Comparison of ENCODE assay signal across 21 cellular contexts in genomic region chr1:101548376-101548775, GRCh38.
DNase-seq lines count a peak whose midpoint lies in the region; TF ChIP-seq lines count a peak whose summit lies in the region.
"Had no signal": no experiment of that assay in that cellular context is flagged by ENCODE, and none has a peak within 500 bp of the region (broad histone marks: within the 10 kb centered on the region; RNA-seq: fewer than 3 reads in every experiment).

No MANE protein-coding gene starts in this region.

- TF ChIP-seq CTCF in mesothelial cell of epicardium (IDR thresholded peaks at IDR 0.05; ENCODE audit: unreplicated experiment) (no peak), colonic mucosa (IDR thresholded peaks at IDR 0.05) (no peak), BE2C (IDR thresholded peaks at IDR 0.05; ENCODE audit: low read depth, low read length) (no peak)

- intact Hi-C loops in colonic mucosa (cut with DNase I), result no loop called here

- no peak overlapping the region for H3K27ac ChIP-seq in colonic mucosa
- H3K27ac ChIP-seq: 22Rv1, A549, BLaER1 had no signal

- H3K27me3 Mint-ChIP-seq in mesothelial cell of epicardium (ENCODE audit: low read depth), result no peaks in the 10 kb centered on the region
- H3K27me3 Mint-ChIP-seq: CD4-positive, alpha-beta memory T cell; CD4-positive, CD25-positive, alpha-beta regulatory T cell had no signal

- peaks cover 34% of the 10 kb centered on the region for H3K4me1 Mint-ChIP-seq in mesothelial cell of epicardium
- H3K4me1 Mint-ChIP-seq: B cell; CD14-positive monocyte; CD4-positive, alpha-beta memory T cell; CD4-positive, CD25-positive, alpha-beta regulatory T cell had no signal

- no peak overlapping the region for H3K9ac ChIP-seq in colonic mucosa (ENCODE audit: low read depth in 2 of 2, low read length in 2 of 2)
- H3K9ac ChIP-seq: BLaER1 had no signal

- no peak overlapping the region for H3K4me3 Mint-ChIP-seq in mesothelial cell of epicardium
- H3K4me3 Mint-ChIP-seq: B cell; CD14-positive monocyte; CD4-positive, alpha-beta memory T cell; CD4-positive, CD25-positive, alpha-beta regulatory T cell; CD8-positive, alpha-beta memory T cell had no signal

- H3K4me3 ChIP-seq in colonic mucosa (no peak overlapping the region), BE2C (ENCODE audit: low read depth, low read length) (no peak overlapping the region)
- H3K4me3 ChIP-seq: A549, BLaER1, GM12878 had no signal

- H3K9me3 Mint-ChIP-seq in mesothelial cell of epicardium, result peaks cover 10% of the 10 kb centered on the region
- H3K9me3 Mint-ChIP-seq: CD14-positive monocyte; CD4-positive, alpha-beta memory T cell; CD4-positive, CD25-positive, alpha-beta regulatory T cell; CD8-positive, alpha-beta memory T cell had no signal

- in situ Hi-C loops in SK-MEL-5 (cut with HindIII; ENCODE audit: low pct_unique_long_range_greater_than_20kb, low sequenced_read_pairs), result no loop called here

- H3K4me1 ChIP-seq in colonic mucosa, result peaks cover 4% of the 10 kb centered on the region
- H3K4me1 ChIP-seq in BE2C, result peaks cover 12% of the 10 kb centered on the region
- H3K4me1 ChIP-seq: A549, BLaER1, Caco-2 had no signal

- DNase-seq in COLO829 (ENCODE audit: low spot score) (peak; percentile 6), SK-MEL-5 (ENCODE audit: low read depth, low spot score) (peak; percentile 59), mesothelial cell of epicardium (ENCODE audit: low spot score in 2 of 2, unreplicated experiment in 2 of 2) (no peak), EL (no peak), colonic mucosa (no peak), BE2C (no peak)
- DNase-seq: AML-193; C1 segment of cervical spinal cord; Caco-2; Calu3; CD4-positive, alpha-beta memory T cell; CD4-positive, CD25-positive, alpha-beta regulatory T cell; CD8-positive, alpha-beta memory T cell; DMS79 treated with DMSO at 0.1 percent for 48 hours; GDM1 had no signal

- H3K36me3 ChIP-seq in colonic mucosa (no peaks in the 10 kb centered on the region), BE2C (no peaks in the 10 kb centered on the region)
- H3K36me3 ChIP-seq: BLaER1 had no signal

- peak overlapping the region; percentile 8 for H3K27ac Mint-ChIP-seq in mesothelial cell of epicardium
- H3K27ac Mint-ChIP-seq: B cell; CD14-positive monocyte; CD4-positive, alpha-beta memory T cell; CD4-positive, CD25-positive, alpha-beta regulatory T cell; CD8-positive, alpha-beta memory T cell had no signal

- H3K9me3 ChIP-seq in colonic mucosa (no peaks in the 10 kb centered on the region), BE2C (no peaks in the 10 kb centered on the region)
- H3K9me3 ChIP-seq: A549, BLaER1, Caco-2 had no signal

- H3K27me3 ChIP-seq in colonic mucosa, result no peaks in the 10 kb centered on the region
- no peaks in the 10 kb centered on the region for H3K27me3 ChIP-seq in BE2C
- H3K27me3 ChIP-seq: BLaER1 had no signal

- H3K36me3 Mint-ChIP-seq in mesothelial cell of epicardium, result peaks cover 4% of the 10 kb centered on the region
- H3K36me3 Mint-ChIP-seq: CD14-positive monocyte; CD4-positive, alpha-beta memory T cell; CD4-positive, CD25-positive, alpha-beta regulatory T cell; CD8-positive, alpha-beta memory T cell had no signal

Comparison
In these comparisons a context has a peak if more than half of its experiments do, and no peak if none do; other contexts are left out.
1. DNase-seq: peak in COLO829 (single experiment) and SK-MEL-5 (single experiment); none in mesothelial cell of epicardium (0 of 2), EL (single experiment), colonic mucosa (single experiment) and BE2C (single experiment).